ENCODE assay signal across 21 cellular contexts in genomic region chr5:97098864-97099454, GRCh38. TPM values are rescaled to one million over a fixed set of nuclear protein-coding genes. Genes with fewer than 3 reads are reported as not detected.
DNase-seq lines count a peak whose midpoint lies in the region; ATAC-seq, FAIRE-seq and TF ChIP-seq lines count a peak whose summit lies in the region.
"Had no signal": no experiment of that assay in that cellular context is flagged by ENCODE, and none has a peak within 500 bp of the region (broad histone marks: within the 10 kb centered on the region; RNA-seq: fewer than 3 reads in every experiment).

No MANE protein-coding gene starts in this region.

- H4K20me1 ChIP-seq in OCI-LY1 (ENCODE audit: insufficient read depth, low read length) = no peaks in the 10 kb centered on the region
- H4K20me1 ChIP-seq: BLaER1 had no signal

- H3K36me3 Mint-ChIP-seq in osteocyte (ENCODE audit: unreplicated experiment) (no peaks in the 10 kb centered on the region), T-helper 17 cell (ENCODE audit: low read depth) (no peaks in the 10 kb centered on the region)

- no peaks in the 10 kb centered on the region for H3K79me2 ChIP-seq in OCI-LY1 (ENCODE audit: insufficient read depth, low read length)

- H3K4me3 ChIP-seq in OCI-LY1 (ENCODE audit: low read depth, low read length, poor library complexity, severe bottlenecking) = peak overlapping the region; percentile 31
- H3K4me3 ChIP-seq in heart left ventricle = peak overlapping the region in 8 of 12 donors; percentile 2 to 38 (median 23)
- H3K4me3 ChIP-seq: adrenal gland, BLaER1 had no signal

- H3K27ac Mint-ChIP-seq in osteocyte (ENCODE audit: unreplicated experiment) (peak overlapping the region; percentile 20), T-helper 17 cell (no peak overlapping the region)
- H3K27ac Mint-ChIP-seq: activated CD4-positive, alpha-beta T cell treated with anti-CD3 and anti-CD28 coated beads, Interleukin-2, amount 10 ng/mL, durations not matched to agents 24 days and 14 days; activated T-cell treated with anti-CD3 and anti-CD28 coated beads, Interleukin-2, amount 50 U/mL, for 24 hours had no signal

- H3K27me3 ChIP-seq in OCI-LY1 (ENCODE audit: insufficient read depth, low read length) (peaks cover 4% of the 10 kb centered on the region), heart left ventricle (no peaks in the 10 kb centered on the region)
- H3K27me3 ChIP-seq: adrenal gland, BLaER1 had no signal

- no peak for TF ChIP-seq POLR2A in GM12891 (IDR thresholded peaks at IDR 0.05; ENCODE audit: low read depth, low read length)
- no peak for TF ChIP-seq POLR2A in heart left ventricle (IDR thresholded peaks at IDR 0.05)

- H3F3A ChIP-seq in OCI-LY1 (ENCODE audit: insufficient read depth, low read length) = no peaks in the 10 kb centered on the region

- H3K9me2 ChIP-seq in OCI-LY1 (ENCODE audit: low read depth, low read length) = no peaks in the 10 kb centered on the region

- H3K36me3 ChIP-seq in OCI-LY1 (ENCODE audit: insufficient read depth, low read length) (no peaks in the 10 kb centered on the region), heart left ventricle (no peaks in the 10 kb centered on the region)
- H3K36me3 ChIP-seq: adrenal gland, BLaER1 had no signal

- no peaks in the 10 kb centered on the region for H3K9me3 Mint-ChIP-seq in osteocyte (ENCODE audit: unreplicated experiment)
- H3K9me3 Mint-ChIP-seq: activated T-cell treated with anti-CD3 and anti-CD28 coated beads, Interleukin-2, amount 50 U/mL, for 24 hours had no signal

- peak in 1 of 4 donors; percentile 18 for ATAC-seq in heart left ventricle
- ATAC-seq in HG02840 (IDR thresholded peaks at IDR 0.05; ENCODE audit: low FRiP score, unreplicated experiment) = no peak
- no peak for ATAC-seq in T-helper 17 cell
- ATAC-seq: HepG2 had no signal

- DNase-seq in GM12891 (ENCODE audit: insufficient read length, low spot score) (no peak), heart left ventricle (no peak), osteocyte (ENCODE audit: extremely low spot score, unreplicated experiment) (no peak), SW480 (ENCODE audit: low spot score) (no peak), ureter (ENCODE audit: low spot score) (no peak), T-helper 17 cell (no peak)
- DNase-seq: activated CD4-positive, alpha-beta T cell treated with anti-CD3 and anti-CD28 coated beads, Interleukin-2, amount 10 ng/mL, durations not matched to agents 24 days and 14 days; activated T-cell treated with anti-CD3 and anti-CD28 coated beads, Interleukin-2, amount 50 U/mL, for 24 hours; adrenal gland; dermis blood vessel endothelial cell; DND-41; NCI-H1436; NCI-H510A treated with DMSO at 0.1 percent for 48 hours; T1000 had no signal

- WGBS in heart left ventricle, 4 donors = 48 to 60% (median 51%) methylated on average over 6 of the region's 6 CpGs

- H3K4me3 Mint-ChIP-seq in osteocyte (ENCODE audit: unreplicated experiment) = no peak overlapping the region
- H3K4me3 Mint-ChIP-seq in T-helper 17 cell = no peak overlapping the region
- H3K4me3 Mint-ChIP-seq: activated CD4-positive, alpha-beta T cell treated with anti-CD3 and anti-CD28 coated beads, Interleukin-2, amount 10 ng/mL, durations not matched to agents 24 days and 14 days; activated T-cell treated with anti-CD3 and anti-CD28 coated beads, Interleukin-2, amount 50 U/mL, for 24 hours had no signal

- intact Hi-C loops in heart left ventricle (cut with DNase I) = no loop called here

- H2AFZ ChIP-seq in OCI-LY1 (ENCODE audit: low read length) = peak overlapping the region; percentile 62

- FAIRE-seq in GM12891 (lab: Jason Lieb, UNC) = peak; percentile 80
- FAIRE-seq: HepG2, urothelium cell line had no signal

- peak overlapping the region; percentile 50 for H3K4me2 ChIP-seq in OCI-LY1 (ENCODE audit: low read length)
- H3K4me2 ChIP-seq: BLaER1 had no signal

- no peaks in the 10 kb centered on the region for H3K9me3 ChIP-seq in OCI-LY1 (ENCODE audit: low read length)
- no peaks in the 10 kb centered on the region for H3K9me3 ChIP-seq in heart left ventricle
- no peaks in the 10 kb centered on the region for H3K9me3 ChIP-seq in T-helper 17 cell (ENCODE audit: control insufficient read depth, low read length, poor library complexity, severe bottlenecking)
- H3K9me3 ChIP-seq: adrenal gland, BLaER1 had no signal

- TF ChIP-seq CTCF in OCI-LY1 (IDR thresholded peaks at IDR 0.05; ENCODE audit: low read length) (no peak), heart left ventricle (IDR thresholded peaks at IDR 0.05) (no peak), osteocyte (IDR thresholded peaks at IDR 0.05) (no peak)

- no peak overlapping the region for H3K27ac ChIP-seq in OCI-LY1 (ENCODE audit: low read depth, low read length, poor library complexity, severe bottlenecking)
- H3K27ac ChIP-seq in heart left ventricle = no peak overlapping the region
- H3K27ac ChIP-seq: adrenal gland, BLaER1 had no signal

- H3K4me1 Mint-ChIP-seq in osteocyte (ENCODE audit: unreplicated experiment) (peaks cover 58% of the 10 kb centered on the region), T-helper 17 cell (peaks cover 5% of the 10 kb centered on the region)

- H3K4me1 ChIP-seq in OCI-LY1 (ENCODE audit: insufficient read depth, low read length, severe bottlenecking) = peaks cover 11% of the 10 kb centered on the region
- H3K4me1 ChIP-seq in heart left ventricle = peaks cover 0 to 15% (median 0%) of the 10 kb centered on the region in 12 donors
- H3K4me1 ChIP-seq: adrenal gland, BLaER1 had no signal

- H3K27me3 Mint-ChIP-seq in osteocyte (ENCODE audit: unreplicated experiment) (no peaks in the 10 kb centered on the region), T-helper 17 cell (peaks cover 10% of the 10 kb centered on the region)

- peak overlapping the region; percentile 32; the same call in 1 of the 2 replicates for H3K9ac ChIP-seq in OCI-LY1 (ENCODE audit: low read length)
- H3K9ac ChIP-seq: BLaER1 had no signal

TF ChIP-seq in GM12891, 5 proteins besides CTCF, POLR2A, EP300 and RAD21:
- TF ChIP-seq POU2F2 (IDR thresholded peaks at IDR 0.05; ENCODE audit: low read depth, low read length) (no peak), PAX5 (IDR thresholded peaks at IDR 0.05; ENCODE audit: insufficient read depth, low read length, severe bottlenecking) (no peak), POLR2AphosphoS5 (IDR thresholded peaks at IDR 0.05; ENCODE audit: low read depth, low read length) (no peak), SPI1 (IDR thresholded peaks at IDR 0.05; ENCODE audit: low read depth, low read length) (no peak), TAF1 (IDR thresholded peaks at IDR 0.05; ENCODE audit: low read depth, low read length) (no peak)

RNA-seq across cellular contexts. Expression of gene LIX1, which starts 43.5 kb away (rescaled TPM):
- polyA plus RNA-seq in GM12891 (2012; ENCODE audit: low read depth, missing spikeins) = 0.10 TPM
- total RNA-seq in heart left ventricle = under 1 TPM in 3 of 9 donors, not detected in 6; 0.12 to 0.33 (median 0.22) TPM
- polyA plus RNA-seq in heart left ventricle = not detected
- total RNA-seq in osteocyte = 0.26 and 0.48 TPM in 2 replicates
- total RNA-seq in ureter = not detected
- total RNA-seq in T-helper 17 cell = not detected
- total RNA-seq: activated CD4-positive, alpha-beta T cell treated with anti-CD3 and anti-CD28 coated beads, Interleukin-2, amount 10 ng/mL, durations not matched to agents 24 days and 14 days; adrenal gland; dermis blood vessel endothelial cell; fibroblast of lung; HepG2; mesenteric fat pad had no signal
- polyA plus RNA-seq: fibroblast of lung, HepG2 had no signal
